In genomic region chr3:66028457-66028856, GRCh38 we compare ENCODE assay signal across 2 cellular contexts.
TF ChIP-seq lines count a peak whose summit lies in the region.

No MANE protein-coding gene starts in this region.

TF ChIP-seq in GM23338, 12 proteins besides CTCF, POLR2A, EP300 and RAD21:
- TF ChIP-seq JUNB (IDR thresholded peaks at IDR 0.05; ENCODE audit: unreplicated experiment) = no peak
- TF ChIP-seq ETS1 (IDR thresholded peaks at IDR 0.05) = no peak
- no peak for TF ChIP-seq NANOG (IDR thresholded peaks at IDR 0.05; ENCODE audit: borderline replicate concordance)
- no peak for TF ChIP-seq ZNF462 (CRISPR knock-in tag; IDR thresholded peaks at IDR 0.05)
- TF ChIP-seq REST (IDR thresholded peaks at IDR 0.05; ENCODE audit: unreplicated experiment) = no peak
- no peak for TF ChIP-seq STAT1 (IDR thresholded peaks at IDR 0.05; ENCODE audit: unreplicated experiment)
- TF ChIP-seq POLR2AphosphoS5 (IDR thresholded peaks at IDR 0.05; ENCODE audit: low read depth) = no peak
- TF ChIP-seq EZH2 (IDR thresholded peaks at IDR 0.05; ENCODE audit: low read depth, unreplicated experiment) = no peak
- TF ChIP-seq ZNF114 (CRISPR knock-in tag; IDR thresholded peaks at IDR 0.05) = no peak
- no peak for TF ChIP-seq ZNF331 (CRISPR knock-in tag; IDR thresholded peaks at IDR 0.05; ENCODE audit: low read depth)
- no peak for TF ChIP-seq CREB1 (CRISPR knock-in tag; IDR thresholded peaks at IDR 0.05; ENCODE audit: low read depth)
- TF ChIP-seq EZH2phosphoT487 (IDR thresholded peaks at IDR 0.05; ENCODE audit: unreplicated experiment) = no peak

TF ChIP-seq in H1, 55 proteins besides CTCF, POLR2A, EP300 and RAD21:
- TF ChIP-seq E2F6 (IDR thresholded peaks at IDR 0.05) (no peak), CHD2 (IDR thresholded peaks at IDR 0.05; ENCODE audit: low read length) (no peak), SP2 (IDR thresholded peaks at IDR 0.05; ENCODE audit: low read length) (no peak), GTF2F1 (IDR thresholded peaks at IDR 0.05; ENCODE audit: borderline replicate concordance, low read depth, low read length) (no peak), ATF3 (IDR thresholded peaks at IDR 0.05; ENCODE audit: insufficient read depth, low read depth, low read length) (no peak), RFX5 (IDR thresholded peaks at IDR 0.05; ENCODE audit: borderline replicate concordance, low read depth, low read length) (no peak)
TF ChIP-seq in H1: peak in this region for 0.
